In genomic region chr3:114056130-114057010, GRCh38 we compare ENCODE assay signal across 8 cellular contexts. TPM values are rescaled to one million over a fixed set of nuclear protein-coding genes. Genes with fewer than 3 reads are reported as not detected.
DNase-seq lines count a peak whose midpoint lies in the region; TF ChIP-seq lines count a peak whose summit lies in the region.

TSS of gene CCDC191 (minus strand) at chr3:114056526. CDS start at chr3:114056466, 60 bp downstream.
TSS of gene QTRT2 (plus strand) at chr3:114056737. CDS start at chr3:114065258, 8,521 bp downstream.

- peak within 1 kb of the TSS; percentile 95 for H3K27ac ChIP-seq in effector memory CD4-positive, alpha-beta T cell (ENCODE audit: insufficient read depth, low read length, poor library complexity, severe bottlenecking)

- H3K9me3 ChIP-seq in effector memory CD4-positive, alpha-beta T cell (ENCODE audit: control insufficient read depth, low read length), result no peaks in the 10 kb centered on the region

- peak within 1 kb of the TSS; percentile 92 for H3K4me3 ChIP-seq in effector memory CD4-positive, alpha-beta T cell (ENCODE audit: insufficient read depth, low read depth, low read length, poor library complexity, severe bottlenecking)

- no peak for TF ChIP-seq CTCF in GM20000 (IDR thresholded peaks at IDR 0.05; ENCODE audit: extremely low read depth, missing control alignments)

- no peaks in the 10 kb centered on the region for H3K27me3 ChIP-seq in effector memory CD4-positive, alpha-beta T cell (replicated peaks; ENCODE audit: control insufficient read depth, insufficient read depth, low read length, poor library complexity, severe bottlenecking)

- no peaks in the 10 kb centered on the region for H3K36me3 ChIP-seq in effector memory CD4-positive, alpha-beta T cell (ENCODE audit: control insufficient read depth, insufficient read depth, low read length)

- DNase-seq in COLO668 (lab: John Stamatoyannopoulos, UW; ENCODE audit: unreplicated experiment) (peak; percentile 94), GM20000 (ENCODE audit: low spot score) (peak; percentile 91), HS-5 (ENCODE audit: low read depth) (peak; percentile 98), NK-92 (lab: John Stamatoyannopoulos, UW; ENCODE audit: unreplicated experiment) (peak; percentile 99), lung microvascular endothelial cell (ENCODE audit: low read depth in 2 of 2) (peak; percentile 100)
- DNase-seq in activated CD8-positive, alpha-beta memory T cell treated with anti-CD3 and anti-CD28 coated beads for 24 hours, result peak; percentile 98
- peak; percentile 97 to 98 (median 97) for DNase-seq in effector memory CD4-positive, alpha-beta T cell
- peak; percentile 79 to 98 (median 96) for DNase-seq in stimulated activated CD4-positive, alpha-beta T cell treated with anti-CD3 and anti-CD28 coated beads, TNF-alpha, amount 100 ng/mL, for 4 hours (ENCODE audit: low read depth in 3 of 3)

- H3K4me1 ChIP-seq in effector memory CD4-positive, alpha-beta T cell (ENCODE audit: control insufficient read depth, insufficient read depth, low read length, poor library complexity, severe bottlenecking), result peaks cover 7% of the 10 kb centered on the region

RNA-seq across cellular contexts. Expression of gene CCDC191, which starts in this region (rescaled TPM):
- total RNA-seq in lung microvascular endothelial cell, result 0.44 and 0.79 TPM in 2 replicates

RNA-seq across cellular contexts. Expression of gene QTRT2, which starts in this region (rescaled TPM):
- 26.2 and 28.8 TPM in 2 replicates for total RNA-seq in lung microvascular endothelial cell

Comparison
In these comparisons a context has a peak if more than half of its experiments do, and no peak if none do; other contexts are left out.
1. Peak in every context shown above with its lines: DNase-seq, H3K4me3 ChIP-seq and H3K27ac ChIP-seq.